18 cellular contexts compared by ENCODE assay signal in the genomic region with DNA sequence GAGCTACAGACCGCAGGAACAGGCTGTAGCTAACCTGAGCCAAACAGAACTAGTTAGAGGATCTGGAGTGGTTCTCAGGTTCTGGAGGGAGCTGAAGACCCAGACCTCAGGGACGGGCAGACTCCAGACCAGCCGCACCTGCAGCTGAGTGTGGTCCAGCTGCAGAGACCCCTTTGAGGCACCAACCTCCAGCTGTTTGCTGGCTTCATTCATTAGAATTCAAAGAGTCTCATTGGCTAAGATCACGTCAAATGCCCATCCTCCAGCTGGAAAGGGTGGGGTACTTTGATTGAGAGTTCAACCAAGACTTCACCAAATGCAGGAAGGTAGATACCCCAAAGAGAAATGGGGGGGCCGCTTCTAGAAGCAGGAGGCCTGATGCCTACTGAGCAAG. TPM values are rescaled to one million over a fixed set of nuclear protein-coding genes. Genes with fewer than 3 reads are reported as not detected.
DNase-seq lines count a peak whose midpoint lies in the region; ATAC-seq, FAIRE-seq and TF ChIP-seq lines count a peak whose summit lies in the region.
"Had no signal": no experiment of that assay in that cellular context is flagged by ENCODE, and none has a peak within 500 bp of the region (broad histone marks: within the 10 kb centered on the region; RNA-seq: fewer than 3 reads in every experiment).

No MANE protein-coding gene starts in this region.

- no peak for FAIRE-seq in small intestine (lab: Jason Lieb, UNC)
- FAIRE-seq: endothelial cell of umbilical vein, frontal cortex, G401.6 had no signal

- H2BK5ac ChIP-seq in IMR-90 (ENCODE audit: low read depth, low read length, poor library complexity, severe bottlenecking) = no peak overlapping the region

- no peak for DNase-seq in activated CD8-positive, alpha-beta memory T cell treated with anti-CD3 and anti-CD28 coated beads, Interleukin-2, amount 10 ng/mL, durations not matched to agents 7 days and 5 days
- DNase-seq in activated CD8-positive, alpha-beta memory T cell treated with anti-CD3 and anti-CD28 coated beads, Interleukin-2, amount 50 U/mL, for 4 hours = no peak
- DNase-seq in IMR-90 = no peak
- DNase-seq in small intestine = no peak
- no peak for DNase-seq in GM19238 (ENCODE audit: insufficient read length, low spot score)
- DNase-seq: amygdala, left ventricle myocardium inferior, NCI-H1694, uterus had no signal

- TF ChIP-seq RAD21 in IMR-90 (IDR thresholded peaks at IDR 0.05; ENCODE audit: low read length) = no peak

- no peak overlapping the region for H2BK120ac ChIP-seq in IMR-90 (ENCODE audit: low read depth, low read length)

- no peak overlapping the region for H3K4ac ChIP-seq in IMR-90 (ENCODE audit: low read depth, low read length)

- no peak overlapping the region for H4K8ac ChIP-seq in IMR-90 (ENCODE audit: low read depth in 2 of 2, low read length in 2 of 2)

- no peak overlapping the region for H2BK15ac ChIP-seq in IMR-90 (ENCODE audit: low read depth, low read length)

- BruUV-seq in IMR-90 (replicated peaks; lab: Mats Ljungman, UMichigan) = no TSS peak

- WGBS in IMR-90 (ENCODE audit: extremely low coverage in 2 of 2, insufficient read length in 1 of 2), 2 experiments = 70% methylated on average over 2 of the region's 5 CpGs; no CpG with 5 or more reads in 1 of the 2 experiments
- WGBS in small intestine, 3 donors = 73 to 85% (median 78%) methylated on average over 5 of the region's 5 CpGs

- no peak overlapping the region for H3K56ac ChIP-seq in IMR-90 (ENCODE audit: extremely low read depth, insufficient read depth, low read length)

- no peak overlapping the region for H3K4me3 ChIP-seq in IMR-90 (ENCODE audit: insufficient read depth, low read depth, low read length)
- no peak overlapping the region for H3K4me3 ChIP-seq in small intestine (ENCODE audit: low read depth in 1 of 2, low read length in 2 of 2)
- H3K4me3 ChIP-seq: left ventricle myocardium inferior, smooth muscle cell, uterus had no signal

- H3K9me1 ChIP-seq in IMR-90 (ENCODE audit: insufficient read depth, low read length) = no peaks in the 10 kb centered on the region

- H3K27ac Mint-ChIP-seq in activated CD8-positive, alpha-beta memory T cell treated with anti-CD3 and anti-CD28 coated beads, Interleukin-2, amount 10 ng/mL, durations not matched to agents 7 days and 5 days = peak overlapping the region; percentile 99
- H3K27ac Mint-ChIP-seq in activated naive CD8-positive, alpha-beta T cell = peak overlapping the region; percentile 93

- H3K9me3 ChIP-seq in IMR-90 (ENCODE audit: control insufficient read depth, insufficient read depth, low read length) = peaks cover 6% of the 10 kb centered on the region; the same call in 1 of the 2 replicates
- no peaks in the 10 kb centered on the region for H3K9me3 ChIP-seq in small intestine (ENCODE audit: control insufficient read depth, low read depth)
- H3K9me3 ChIP-seq: uterus had no signal

- H2AK9ac ChIP-seq in IMR-90 (replicated peaks; ENCODE audit: low read depth, low read length, poor library complexity) = no peak overlapping the region

- in situ Hi-C loops in IMR-90 (cut with MboI; ENCODE audit: low sequenced_read_pairs) = loop anchor here (5.0 kb wide), 1 partner anchor 34 kb away; no protein-coding TSS in a partner anchor

- H3K4me3 Mint-ChIP-seq in activated CD8-positive, alpha-beta memory T cell treated with anti-CD3 and anti-CD28 coated beads, Interleukin-2, amount 10 ng/mL, durations not matched to agents 7 days and 5 days = peak overlapping the region; percentile 55
- peak overlapping the region; percentile 71 for H3K4me3 Mint-ChIP-seq in activated naive CD8-positive, alpha-beta T cell

- H2BK20ac ChIP-seq in IMR-90 (ENCODE audit: low read depth, low read length) = no peak overlapping the region

- H3K36me3 Mint-ChIP-seq in activated CD8-positive, alpha-beta memory T cell treated with anti-CD3 and anti-CD28 coated beads, Interleukin-2, amount 10 ng/mL, durations not matched to agents 7 days and 5 days = peaks cover 13% of the 10 kb centered on the region
- H3K36me3 Mint-ChIP-seq in activated naive CD8-positive, alpha-beta T cell = no peaks in the 10 kb centered on the region

- no peak overlapping the region for H3K14ac ChIP-seq in IMR-90 (replicated peaks; ENCODE audit: low read depth, low read length)

- H3K9ac ChIP-seq in IMR-90 (ENCODE audit: low read depth, low read length) = no peak overlapping the region
- H3K9ac ChIP-seq: parathyroid adenoma had no signal

- POLR2A ChIA-PET in IMR-90 (lab: Charles Lee; ENCODE audit: unreplicated experiment) = no interaction called here

- peaks cover 23% of the 10 kb centered on the region for H3K27me3 ChIP-seq in IMR-90 (ENCODE audit: control insufficient read depth, insufficient read depth, low read length)
- peaks cover 0 to 3% of the 10 kb centered on the region in 2 donors for H3K27me3 ChIP-seq in small intestine (ENCODE audit: control insufficient read depth in 2 of 2, insufficient read depth in 2 of 2, low read length in 2 of 2)
- H3K27me3 ChIP-seq: uterus had no signal

- TF ChIP-seq POLR2A in IMR-90 (IDR thresholded peaks at IDR 0.05; ENCODE audit: low read depth, low read length) = no peak

- H4K20me1 ChIP-seq in IMR-90 (ENCODE audit: insufficient read depth, low read length) = no peaks in the 10 kb centered on the region

- no peak for TF ChIP-seq CTCF in IMR-90 (conservative IDR thresholded peaks at IDR 0.05; ENCODE audit: low read depth, low read length)

- no peaks in the 10 kb centered on the region for H3K36me3 ChIP-seq in IMR-90 (ENCODE audit: control insufficient read depth, insufficient read depth, low read length)
- no peaks in the 10 kb centered on the region for H3K36me3 ChIP-seq in small intestine (ENCODE audit: control insufficient read depth in 2 of 2, insufficient read depth in 2 of 2, low read length in 2 of 2)
- H3K36me3 ChIP-seq: left ventricle myocardium inferior, uterus had no signal

- no peak overlapping the region for H4K91ac ChIP-seq in IMR-90 (ENCODE audit: insufficient read depth, low read depth, low read length)

- CTCF ChIA-PET in activated CD8-positive, alpha-beta memory T cell treated with anti-CD3 and anti-CD28 coated beads, Interleukin-2, amount 10 ng/mL, durations not matched to agents 7 days and 5 days (lab: Charles Lee) = interaction anchor here (0.7 to 9.4 kb wide), 21 partner anchors 9 to 307 kb away, joined by 3 to 150 read pairs (median 6); partner anchors contain the start of genes IL2RB, KCTD17 and RAC2
- CTCF ChIA-PET in IMR-90 (lab: Yijun Ruan, JAX) = no interaction called here

- H3K4me1 ChIP-seq in IMR-90 (ENCODE audit: control insufficient read depth, insufficient read depth, low read length) = no peaks in the 10 kb centered on the region; the same call in 1 of the 2 replicates
- H3K4me1 ChIP-seq in small intestine (ENCODE audit: control insufficient read depth in 2 of 2, insufficient read depth in 1 of 2, low read depth in 1 of 2, low read length in 1 of 2) = peaks cover 0 to 5% of the 10 kb centered on the region in 2 donors
- H3K4me1 ChIP-seq: parathyroid adenoma, uterus had no signal

- H3K27me3 Mint-ChIP-seq in activated CD8-positive, alpha-beta memory T cell treated with anti-CD3 and anti-CD28 coated beads, Interleukin-2, amount 10 ng/mL, durations not matched to agents 7 days and 5 days = no peaks in the 10 kb centered on the region
- H3K27me3 Mint-ChIP-seq in activated naive CD8-positive, alpha-beta T cell = no peaks in the 10 kb centered on the region

- no peaks in the 10 kb centered on the region for H3K79me1 ChIP-seq in IMR-90 (ENCODE audit: low read depth in 1 of 2, low read length in 2 of 2)

- H2AFZ ChIP-seq in IMR-90 (replicated peaks; ENCODE audit: low read length, poor library complexity) = peak overlapping the region; percentile 32
- H2AFZ ChIP-seq: parathyroid adenoma had no signal

- H3K27ac ChIP-seq in IMR-90 (ENCODE audit: insufficient read depth, low read length) (no peak overlapping the region), small intestine (ENCODE audit: low read depth in 1 of 2, low read length in 1 of 2) (peak overlapping the region; percentile 36 to 81)
- H3K27ac ChIP-seq: left ventricle myocardium inferior, parathyroid adenoma, uterus had no signal

- intact Hi-C loops in IMR-90 (cut with micrococcal nuclease) = no loop called here

- no peak overlapping the region for H3K18ac ChIP-seq in IMR-90 (ENCODE audit: low read depth, low read length)

- dilution Hi-C loops in IMR-90 (cut with HindIII; ENCODE audit: low sequenced_read_pairs, unreplicated experiment) = no loop called here

- H3K23ac ChIP-seq in IMR-90 (ENCODE audit: low read depth, low read length) = no peak overlapping the region

- no peak overlapping the region for H2AK5ac ChIP-seq in IMR-90 (ENCODE audit: low read depth, low read length)

- ATAC-seq in activated CD8-positive, alpha-beta memory T cell treated with anti-CD3 and anti-CD28 coated beads, Interleukin-2, amount 10 ng/mL, durations not matched to agents 7 days and 5 days = peak; percentile 0
- ATAC-seq in IMR-90 (ENCODE audit: low read depth) (no peak), GM21528 (IDR thresholded peaks at IDR 0.05; ENCODE audit: low FRiP score, unreplicated experiment) (no peak)
- ATAC-seq in activated CD4-positive, CD25-positive, alpha-beta regulatory T cell treated with anti-CD3 and anti-CD28 coated beads, Interleukin-2, amount 50 U/mL, for 24 hours = no peak

- peaks cover 5% of the 10 kb centered on the region for H3K9me3 Mint-ChIP-seq in activated CD8-positive, alpha-beta memory T cell treated with anti-CD3 and anti-CD28 coated beads, Interleukin-2, amount 10 ng/mL, durations not matched to agents 7 days and 5 days (ENCODE audit: low read depth)
- no peaks in the 10 kb centered on the region for H3K9me3 Mint-ChIP-seq in activated naive CD8-positive, alpha-beta T cell (ENCODE audit: low read depth)

- H4K5ac ChIP-seq in IMR-90 (ENCODE audit: low read depth, low read length) = no peak overlapping the region

- H3K4me1 Mint-ChIP-seq in activated CD8-positive, alpha-beta memory T cell treated with anti-CD3 and anti-CD28 coated beads, Interleukin-2, amount 10 ng/mL, durations not matched to agents 7 days and 5 days = peaks cover 92% of the 10 kb centered on the region
- H3K4me1 Mint-ChIP-seq in activated naive CD8-positive, alpha-beta T cell (ENCODE audit: low read depth) = peaks cover 64% of the 10 kb centered on the region

- no peak overlapping the region for H3K4me2 ChIP-seq in IMR-90 (ENCODE audit: low read depth, low read length)
- H3K4me2 ChIP-seq: smooth muscle cell had no signal

RNA-seq across cellular contexts. Expression of gene IL2RB, which starts 13.4 kb away (rescaled TPM):
- 100 to 1,000 TPM; 376 to 468 TPM for total RNA-seq in activated CD8-positive, alpha-beta memory T cell treated with anti-CD3 and anti-CD28 coated beads, Interleukin-2, amount 10 ng/mL, durations not matched to agents 7 days and 5 days
- total RNA-seq in IMR-90 (2012; rRNA removed) = not detected in 2 replicates
- 1.0 and 1.2 TPM in 2 replicates for polyA plus RNA-seq in IMR-90 (2012; rRNA removed)
- polyA plus RNA-seq in IMR-90 (2012; cell fraction: cytosol; rRNA removed) = 0.82 and 1.5 TPM in 2 replicates
- 0.19 and 0.29 TPM in 2 replicates for polyA plus RNA-seq in IMR-90 (2012; cell fraction: nucleus; rRNA removed; ENCODE audit: low replicate concordance)
- 1 to 10 TPM; 1.0 to 1.6 (median 1.6) TPM for polyA plus RNA-seq in small intestine
- total RNA-seq: endothelial cell of umbilical vein, frontal cortex, NCI-H460 had no signal

RNA-seq across cellular contexts. Expression of gene C1QTNF6, which starts 25.0 kb away (rescaled TPM):
- 1 to 10 TPM; 6.7 to 7.4 TPM for total RNA-seq in activated CD8-positive, alpha-beta memory T cell treated with anti-CD3 and anti-CD28 coated beads, Interleukin-2, amount 10 ng/mL, durations not matched to agents 7 days and 5 days
- 1.1 TPM in 2 replicates for total RNA-seq in IMR-90 (2012; rRNA removed)
- polyA plus RNA-seq in IMR-90 (2012; rRNA removed) (10.0 and 10.9 TPM in 2 replicates), small intestine (1 to 10 TPM; 2.4 to 3.6 (median 2.6) TPM)
- polyA plus RNA-seq in IMR-90 (2012; cell fraction: cytosol; rRNA removed) = 3.1 and 9.8 TPM in 2 replicates
- 53.9 and 59.1 TPM in 2 replicates for polyA plus RNA-seq in IMR-90 (2012; cell fraction: nucleus; rRNA removed; ENCODE audit: low replicate concordance)

RNA-seq across cellular contexts. Expression of gene SSTR3, which starts 49.2 kb away (rescaled TPM):
- total RNA-seq in activated CD8-positive, alpha-beta memory T cell treated with anti-CD3 and anti-CD28 coated beads, Interleukin-2, amount 10 ng/mL, durations not matched to agents 7 days and 5 days = 1 to 10 TPM; 1.3 to 2.2 TPM
- under 0.01 TPM in 2 replicates for total RNA-seq in IMR-90 (2012; rRNA removed)
- polyA plus RNA-seq in IMR-90 (2012; rRNA removed) = 0.07 TPM in 2 replicates
- polyA plus RNA-seq in IMR-90 (2012; cell fraction: cytosol; rRNA removed) = 0.03 and 0.04 TPM in 2 replicates
- polyA plus RNA-seq in IMR-90 (2012; cell fraction: nucleus; rRNA removed; ENCODE audit: low replicate concordance) = 0.09 and 0.16 TPM in 2 replicates
- under 1 TPM in 1 of 3 donors, not detected in 2; 0.09 TPM for polyA plus RNA-seq in small intestine
- total RNA-seq: endothelial cell of umbilical vein, left ventricle myocardium inferior, NCI-H460, smooth muscle cell had no signal
- polyA plus RNA-seq: endothelial cell of umbilical vein, smooth muscle cell had no signal

RNA-seq across cellular contexts. Expression of gene TMPRSS6, which starts 53.6 kb away (rescaled TPM):
- total RNA-seq in activated CD8-positive, alpha-beta memory T cell treated with anti-CD3 and anti-CD28 coated beads, Interleukin-2, amount 10 ng/mL, durations not matched to agents 7 days and 5 days = 1 to 10 TPM; 1.3 to 3.3 TPM
- total RNA-seq in IMR-90 (2012; rRNA removed) = not detected in 2 replicates
- not detected in 2 replicates for polyA plus RNA-seq in IMR-90 (2012; rRNA removed)
- not detected in 2 replicates for polyA plus RNA-seq in IMR-90 (2012; cell fraction: cytosol; rRNA removed)
- polyA plus RNA-seq in IMR-90 (2012; cell fraction: nucleus; rRNA removed; ENCODE audit: low replicate concordance) = not detected in 2 replicates
- 1 to 10 TPM in 1 of 3 donors, under 1 TPM in 2; 0.40 to 2.2 (median 0.45) TPM for polyA plus RNA-seq in small intestine
- total RNA-seq: endothelial cell of umbilical vein, frontal cortex, left ventricle myocardium inferior, NCI-H460, smooth muscle cell, uterus had no signal
- polyA plus RNA-seq: endothelial cell of umbilical vein, smooth muscle cell had no signal

Comparison
In these comparisons a context has a peak if more than half of its experiments do, and no peak if none do; other contexts are left out.
1. RNA of gene IL2RB, which starts 13.4 kb away (total RNA-seq): 376 to 468 TPM in activated CD8-positive, alpha-beta memory T cell treated with anti-CD3 and anti-CD28 coated beads, Interleukin-2, amount 10 ng/mL, durations not matched to agents 7 days and 5 days; not detected in IMR-90; every median in the first group is over 100 times any median in the second.